Comparison of ENCODE assay signal across 16 cellular contexts in genomic region chr1:11880911-11881748, GRCh38. TPM values are rescaled to one million over a fixed set of nuclear protein-coding genes. Genes with fewer than 3 reads are reported as not detected.
DNase-seq lines count a peak whose midpoint lies in the region; ATAC-seq, FAIRE-seq and TF ChIP-seq lines count a peak whose summit lies in the region.
"Had no signal": no experiment of that assay in that cellular context is flagged by ENCODE, and none has a peak within 500 bp of the region (broad histone marks: within the 10 kb centered on the region; RNA-seq: fewer than 3 reads in every experiment).

No MANE protein-coding gene starts in this region.

- H3K36me3 Mint-ChIP-seq in WTC11: no peaks in the 10 kb centered on the region
- no peaks in the 10 kb centered on the region for H3K36me3 Mint-ChIP-seq in T-cell
- H3K36me3 Mint-ChIP-seq: memory B cell had no signal

- H3K9ac ChIP-seq in kidney (ENCODE audit: low read length in 2 of 2): no peak overlapping the region

- no peaks in the 10 kb centered on the region for H3K27me3 Mint-ChIP-seq in WTC11 (ENCODE audit: low read depth)
- H3K27me3 Mint-ChIP-seq in T-cell: peaks cover 12 to 33% of the 10 kb centered on the region in 2 donors

- peaks cover 0 to 10% of the 10 kb centered on the region in 2 donors for H3K4me1 ChIP-seq in kidney (ENCODE audit: control insufficient read depth in 1 of 2, insufficient read depth in 1 of 2, low read depth in 1 of 2, low read length in 2 of 2)
- H3K4me1 ChIP-seq in gastrocnemius medialis: peaks cover 39 to 61% of the 10 kb centered on the region in 2 donors
- H3K4me1 ChIP-seq in esophagus squamous epithelium: peaks cover 0 to 12% (median 0%) of the 10 kb centered on the region in 3 donors

- H3K4me3 ChIP-seq in kidney (ENCODE audit: low read length in 2 of 2) (no peak overlapping the region), gastrocnemius medialis (no peak overlapping the region), esophagus squamous epithelium (no peak overlapping the region)

- FAIRE-seq in kidney (lab: Jason Lieb, UNC): no peak

- no peak for TF ChIP-seq POLR2A in gastrocnemius medialis (IDR thresholded peaks at IDR 0.05)
- TF ChIP-seq POLR2A in esophagus squamous epithelium (IDR thresholded peaks at IDR 0.05): no peak

- 33 to 50% methylated on average over 5 to 8 of the region's 10 CpGs for WGBS in esophagus squamous epithelium, 2 donors

- no peak for ATAC-seq in WTC11
- peak; percentile 73 to 75 for ATAC-seq in gastrocnemius medialis
- no peak for ATAC-seq in GM21423 (IDR thresholded peaks at IDR 0.05; ENCODE audit: unreplicated experiment)
- ATAC-seq in HG02981 (IDR thresholded peaks at IDR 0.05; ENCODE audit: unreplicated experiment): no peak
- ATAC-seq in T-cell (replicated peaks in 1 of 4): no peak
- ATAC-seq: activated CD8-positive, alpha-beta T cell treated with anti-CD3 and anti-CD28 coated beads, Interleukin-2, amount 10 ng/mL, durations not matched to agents 7 days and 5 days had no signal

- POLR2A ChIA-PET in WTC11 (lab: Charles Lee) (no interaction called here), T-cell (lab: Charles Lee) (no interaction called here)

- no peaks in the 10 kb centered on the region for H3K36me3 ChIP-seq in kidney (ENCODE audit: control insufficient read depth in 1 of 2, insufficient read depth in 2 of 2, low read length in 2 of 2)
- H3K36me3 ChIP-seq in gastrocnemius medialis: no peaks in the 10 kb centered on the region
- no peaks in the 10 kb centered on the region for H3K36me3 ChIP-seq in esophagus squamous epithelium
- H3K36me3 ChIP-seq: brain microvascular endothelial cell had no signal

- H3K4me1 Mint-ChIP-seq in WTC11: peaks cover 8% of the 10 kb centered on the region
- H3K4me1 Mint-ChIP-seq in T-cell: no peaks in the 10 kb centered on the region

- intact Hi-C loops in kidney (cut with DNase I): no loop called here
- intact Hi-C loops in gastrocnemius medialis (cut with DNase I; ENCODE audit: low total_unique reads): loop anchor here (5.0 kb wide), 1 partner anchor 79 kb away; no protein-coding TSS in a partner anchor
- intact Hi-C loops in esophagus squamous epithelium (cut with DNase I): no loop called here

- no peaks in the 10 kb centered on the region for H3K27me3 ChIP-seq in gastrocnemius medialis
- H3K27me3 ChIP-seq in esophagus squamous epithelium: peaks cover 0 to 57% (median 0%) of the 10 kb centered on the region in 4 donors
- H3K27me3 ChIP-seq: brain microvascular endothelial cell had no signal

- H3K9me3 ChIP-seq in kidney (ENCODE audit: control insufficient read depth in 1 of 2, low read length in 2 of 2) (no peaks in the 10 kb centered on the region), gastrocnemius medialis (no peaks in the 10 kb centered on the region), esophagus squamous epithelium (no peaks in the 10 kb centered on the region)

- DNase-seq in NCI-H2029 (lab: John Stamatoyannopoulos, UW) (peak; percentile 77), WTC11 (ENCODE audit: low spot score) (no peak), kidney (peak; percentile 88), gastrocnemius medialis (peak; percentile 91 to 95), T-cell (no peak), esophagus squamous epithelium (lab: John Stamatoyannopoulos, UW) (no peak)
- DNase-seq: activated CD8-positive, alpha-beta T cell treated with anti-CD3 and anti-CD28 coated beads, Interleukin-2, amount 10 ng/mL, durations not matched to agents 7 days and 5 days; activated gamma-delta T cell treated with Interleukin-2 at 50 U/mL for 16 hours; brain microvascular endothelial cell; NCI-H187 had no signal

- in situ Hi-C loops in gastrocnemius medialis (cut with MboI; ENCODE audit: low sequenced_read_pairs in 4 of 4): no loop called here

- CTCF ChIA-PET in WTC11 (lab: Charles Lee): interaction anchor here (1.0 to 2.1 kb wide), 5 partner anchors 12 to 86 kb away, joined by 3 to 11 read pairs (median 5); partner anchors contain the start of gene NPPB
- CTCF ChIA-PET in T-cell (lab: Charles Lee): no interaction called here

- H3K4me3 Mint-ChIP-seq in WTC11 (no peak overlapping the region), T-cell (no peak overlapping the region)
- H3K4me3 Mint-ChIP-seq: activated CD8-positive, alpha-beta T cell treated with anti-CD3 and anti-CD28 coated beads, Interleukin-2, amount 10 ng/mL, durations not matched to agents 7 days and 5 days; memory B cell; T-helper 2 cell treated with Interferon-gamma antibody and Interleukin-4, amounts not matched to agents 5 μg/mL and 100 μg/mL, for 36 hours had no signal

- H3K9me3 Mint-ChIP-seq in WTC11: peaks cover 11% of the 10 kb centered on the region
- no peaks in the 10 kb centered on the region for H3K9me3 Mint-ChIP-seq in T-cell
- H3K9me3 Mint-ChIP-seq: memory B cell; T-helper 2 cell treated with Interferon-gamma antibody and Interleukin-4, amounts not matched to agents 5 μg/mL and 100 μg/mL, for 36 hours had no signal

- H3K27ac Mint-ChIP-seq in WTC11 (0 out of 2 replicates have a peak overlapping the region, but pooled peaks have one; percentile 14), T-cell (no peak overlapping the region)
- H3K27ac Mint-ChIP-seq: activated CD8-positive, alpha-beta T cell treated with anti-CD3 and anti-CD28 coated beads, Interleukin-2, amount 10 ng/mL, durations not matched to agents 7 days and 5 days; memory B cell; T-helper 2 cell treated with Interferon-gamma antibody and Interleukin-4, amounts not matched to agents 5 μg/mL and 100 μg/mL, for 36 hours had no signal

- H3K27ac ChIP-seq in kidney (ENCODE audit: low read depth in 2 of 2, low read length in 2 of 2): peak overlapping the region in 1 of 2 donors; percentile 13
- peak overlapping the region; percentile 71 to 97 (median 84) for H3K27ac ChIP-seq in gastrocnemius medialis
- no peak overlapping the region for H3K27ac ChIP-seq in esophagus squamous epithelium
- H3K27ac ChIP-seq: brain microvascular endothelial cell had no signal

- TF ChIP-seq CTCF in WTC11 (IDR thresholded peaks at IDR 0.05): no peak
- no peak for TF ChIP-seq CTCF in kidney (IDR thresholded peaks at IDR 0.05; ENCODE audit: borderline replicate concordance, extremely low read depth, insufficient read depth)
- TF ChIP-seq CTCF in gastrocnemius medialis (IDR thresholded peaks at IDR 0.05 in 4 of 5, conservative IDR thresholded peaks at IDR 0.05 in 1 of 5): no peak
- no peak for TF ChIP-seq CTCF in esophagus squamous epithelium (IDR thresholded peaks at IDR 0.05)

TF ChIP-seq in WTC11, 78 proteins besides CTCF, POLR2A, EP300 and RAD21 (continues in another document):
- TF ChIP-seq CREM (CRISPR knock-in tag; IDR thresholded peaks at IDR 0.05) (no peak), IRF1 (CRISPR knock-in tag; IDR thresholded peaks at IDR 0.05) (no peak), TEAD1 (CRISPR knock-in tag; IDR thresholded peaks at IDR 0.05) (no peak), ZNF232 (CRISPR knock-in tag; IDR thresholded peaks at IDR 0.05) (no peak), ELF4 (CRISPR knock-in tag; IDR thresholded peaks at IDR 0.05; ENCODE audit: low read depth) (no peak), TCF7 (CRISPR knock-in tag; IDR thresholded peaks at IDR 0.05; ENCODE audit: low read depth) (no peak), FOXJ3 (CRISPR knock-in tag; IDR thresholded peaks at IDR 0.05; ENCODE audit: borderline replicate concordance) (no peak), ZSCAN18 (CRISPR knock-in tag; IDR thresholded peaks at IDR 0.05) (no peak)

RNA-seq across cellular contexts. Expression of gene NPPB, which starts 22.4 kb away (rescaled TPM):
- total RNA-seq in WTC11 (2021): 0.27 TPM in 1 of 3 replicates, not detected in the others
- total RNA-seq in kidney: not detected
- polyA plus RNA-seq in kidney (ENCODE audit: insufficient read depth, low read depth, low replicate concordance): not detected
- total RNA-seq in gastrocnemius medialis: not detected
- not detected for total RNA-seq in T-cell
- total RNA-seq in esophagus squamous epithelium: not detected
- total RNA-seq: activated CD8-positive, alpha-beta T cell treated with anti-CD3 and anti-CD28 coated beads, Interleukin-2, amount 10 ng/mL, durations not matched to agents 7 days and 5 days; pulmonary artery endothelial cell; subcutaneous adipose tissue had no signal

RNA-seq across cellular contexts. Expression of gene NPPA, which starts 33.5 kb away (rescaled TPM):
- total RNA-seq in WTC11 (2021) (not detected in 3 replicates), kidney (0.50 TPM), gastrocnemius medialis (1 to 10 TPM in 2 of 4 donors, under 1 TPM in 1, not detected in 1; 0.53 to 4.2 (median 1.9) TPM), T-cell (not detected), esophagus squamous epithelium (not detected)
- polyA plus RNA-seq in kidney (ENCODE audit: insufficient read depth, low read depth, low replicate concordance): not detected
- total RNA-seq: activated CD8-positive, alpha-beta T cell treated with anti-CD3 and anti-CD28 coated beads, Interleukin-2, amount 10 ng/mL, durations not matched to agents 7 days and 5 days; pulmonary artery endothelial cell; subcutaneous adipose tissue had no signal

RNA-seq across cellular contexts. Expression of gene KIAA2013, which starts 45.1 kb away (rescaled TPM):
- total RNA-seq in WTC11 (2021) (45.3 to 50.2 TPM (median 45.6 TPM) in 3 replicates), kidney (42.5 TPM), gastrocnemius medialis (100 to 1,000 TPM in 1 of 4 donors, 10 to 100 TPM in 3; 71.0 to 126 (median 85.1) TPM), T-cell (10 to 100 TPM; 15.9 to 40.0 (median 35.4) TPM), esophagus squamous epithelium (10 to 100 TPM; 40.4 to 50.5 (median 47.9) TPM)
- polyA plus RNA-seq in kidney (ENCODE audit: insufficient read depth, low read depth, low replicate concordance): 52.1 TPM

RNA-seq across cellular contexts. Expression of gene PLOD1, which starts 53.4 kb away (rescaled TPM):
- total RNA-seq in WTC11 (2021) (46.9 to 73.8 TPM (median 67.3 TPM) in 3 replicates), kidney (58.8 TPM), gastrocnemius medialis (10 to 100 TPM; 23.9 to 66.5 (median 54.8) TPM), T-cell (1 to 10 TPM; 2.6 to 6.9 (median 4.6) TPM), esophagus squamous epithelium (10 to 100 TPM; 29.8 to 38.1 (median 34.3) TPM)
- 103 TPM for polyA plus RNA-seq in kidney (ENCODE audit: insufficient read depth, low read depth, low replicate concordance)

Comparison
In these comparisons a context has a peak if more than half of its experiments do, and no peak if none do; other contexts are left out.
1. DNase-seq: peak in NCI-H2029 (single experiment), kidney (single experiment) and gastrocnemius medialis (2 of 2); none in WTC11 (single experiment), T-cell (0 of 34) and esophagus squamous epithelium (single experiment).
2. ATAC-seq: peak in gastrocnemius medialis (2 of 2); none in WTC11 (single experiment), GM21423 (single experiment), HG02981 (single experiment) and T-cell (0 of 4).
3. H3K27ac ChIP-seq: peak in gastrocnemius medialis (4 of 4); none in esophagus squamous epithelium (0 of 4).